ENCODE assay signal across 8 cellular contexts in the genomic region with DNA sequence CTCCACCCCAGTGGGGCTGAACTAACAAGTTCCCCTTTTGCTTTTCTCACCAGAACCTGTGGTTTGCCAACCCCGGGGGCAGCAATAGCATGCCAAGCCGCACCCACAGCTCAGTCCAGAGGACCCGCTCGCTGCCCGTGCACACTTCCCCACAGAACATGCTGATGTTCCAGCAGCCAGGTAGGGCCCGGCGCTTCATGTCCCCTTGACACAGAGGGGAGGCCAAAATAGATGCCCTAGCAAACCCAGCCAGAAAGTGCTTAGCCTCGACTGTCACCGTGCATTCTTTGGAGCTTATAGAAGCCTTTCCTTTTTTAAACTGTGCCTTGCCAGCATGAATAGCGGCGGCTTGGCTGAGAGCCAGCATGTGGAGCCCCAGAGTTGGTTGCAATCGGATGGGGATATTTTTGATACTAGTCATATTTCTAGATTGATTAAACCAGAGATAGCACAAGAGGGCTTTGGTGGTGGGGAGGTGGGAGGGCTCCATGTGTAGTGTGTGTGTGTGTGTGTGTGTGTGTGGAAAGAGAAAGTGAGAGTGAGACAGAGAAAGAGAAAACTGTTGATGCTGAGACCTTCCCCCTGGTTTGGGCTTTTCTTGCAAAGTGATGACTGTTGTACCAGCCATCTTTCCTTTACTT.
DNase-seq lines count a peak whose midpoint lies in the region; ATAC-seq and TF ChIP-seq lines count a peak whose summit lies in the region.

No MANE protein-coding gene starts in this region.

- no peak for ATAC-seq in GM21619 (IDR thresholded peaks at IDR 0.05; ENCODE audit: unreplicated experiment)

- H3K4me1 ChIP-seq in SJSA1 (replicated peaks): peaks cover 55% of the 10 kb centered on the region

- H3K27ac Mint-ChIP-seq in activated naive CD8-positive, alpha-beta T cell treated with anti-CD3 and anti-CD28 coated beads for 36 hours: peak overlapping the region; percentile 81

- H3K4me1 Mint-ChIP-seq in activated naive CD8-positive, alpha-beta T cell treated with anti-CD3 and anti-CD28 coated beads for 36 hours: peaks cover 42% of the 10 kb centered on the region

- peak overlapping the region; percentile 40 for H3K27ac ChIP-seq in SJSA1

- H3K27me3 ChIP-seq in SJSA1 (replicated peaks): no peaks in the 10 kb centered on the region

- H3K4me3 Mint-ChIP-seq in activated naive CD8-positive, alpha-beta T cell treated with anti-CD3 and anti-CD28 coated beads for 36 hours: peak overlapping the region; percentile 48

- H3K36me3 ChIP-seq in SJSA1: peaks cover 69% of the 10 kb centered on the region

- H3K36me3 Mint-ChIP-seq in activated naive CD8-positive, alpha-beta T cell treated with anti-CD3 and anti-CD28 coated beads for 36 hours: peaks cover 12% of the 10 kb centered on the region

- no peak for TF ChIP-seq POLR2A in lower leg skin (IDR thresholded peaks at IDR 0.05)

- DNase-seq in activated gamma-delta T cell treated with Interleukin-2 at 50 U/mL for 16 hours (peak; percentile 12), activated gamma-delta T cell (lab: John Stamatoyannopoulos, UW) (no peak), SJSA1 (ENCODE audit: low read depth in 1 of 2, low spot score in 2 of 2) (peak; percentile 77 to 82), lower leg skin (ENCODE audit: low spot score in 2 of 2) (peak; percentile 39 to 87), stromal cell of bone marrow (ENCODE audit: low read depth) (peak; percentile 53)
- DNase-seq in activated naive CD8-positive, alpha-beta T cell treated with anti-CD3 and anti-CD28 coated beads for 36 hours: peak; percentile 82
- DNase-seq in NK-92 treated with Interleukin-12 subunit alpha and Interleukin-12 subunit beta, amount 100 ng/mL, for 24 hours (lab: John Stamatoyannopoulos, UW): no peak

- intact Hi-C loops in lower leg skin (cut with DNase I; ENCODE audit: low total_unique reads): loop anchor here (2.0 kb wide), 1 partner anchor 214 kb away; no protein-coding TSS in a partner anchor

- H3K4me3 ChIP-seq in SJSA1 (no peak overlapping the region), lower leg skin (ENCODE audit: low read depth, poor library complexity, severe bottlenecking) (no peak overlapping the region)

- no peaks in the 10 kb centered on the region for H3K9me3 Mint-ChIP-seq in activated naive CD8-positive, alpha-beta T cell treated with anti-CD3 and anti-CD28 coated beads for 36 hours

- TF ChIP-seq CTCF in lower leg skin (IDR thresholded peaks at IDR 0.05): no peak

- peaks cover 17% of the 10 kb centered on the region for H3K27me3 Mint-ChIP-seq in activated naive CD8-positive, alpha-beta T cell treated with anti-CD3 and anti-CD28 coated beads for 36 hours

- H3K9me3 ChIP-seq in SJSA1 (replicated peaks): no peaks in the 10 kb centered on the region; the same call in 1 of the 2 replicates

- WGBS in lower leg skin, 2 donors: 26% methylated on average over 12 of the region's 12 CpGs

Comparison
In these comparisons a context has a peak if more than half of its experiments do, and no peak if none do; other contexts are left out.
1. DNase-seq: peak in activated gamma-delta T cell treated with Interleukin-2 at 50 U/mL for 16 hours (single experiment), SJSA1 (2 of 2), activated naive CD8-positive, alpha-beta T cell treated with anti-CD3 and anti-CD28 coated beads for 36 hours (single experiment), lower leg skin (2 of 2) and stromal cell of bone marrow (single experiment); none in activated gamma-delta T cell (single experiment) and NK-92 treated with Interleukin-12 subunit alpha and Interleukin-12 subunit beta, amount 100 ng/mL, for 24 hours (single experiment).